In the genomic region with DNA sequence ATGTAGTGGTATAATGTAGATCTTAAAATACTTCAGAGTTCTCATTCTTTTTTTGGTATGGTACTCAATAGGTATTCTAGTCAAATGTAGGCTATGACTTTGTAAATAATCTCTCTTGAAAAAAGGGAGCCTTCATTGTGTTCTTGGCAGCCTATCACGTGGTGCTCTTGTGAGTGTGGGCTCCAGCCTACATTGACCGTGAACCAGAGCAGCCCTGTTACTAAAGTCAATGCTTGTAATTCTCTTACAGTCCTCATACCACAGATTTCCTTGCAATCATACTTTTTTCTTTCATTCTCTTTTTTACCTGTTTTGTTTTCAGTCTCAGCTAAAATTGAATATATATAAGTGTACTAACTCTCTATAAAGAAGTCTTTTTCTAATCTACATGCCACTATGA, we compare ENCODE assay signal across 8 cellular contexts. TPM values are rescaled to one million over a fixed set of nuclear protein-coding genes. Genes with fewer than 3 reads are reported as not detected.
DNase-seq lines count a peak whose midpoint lies in the region; ATAC-seq and TF ChIP-seq lines count a peak whose summit lies in the region.

No MANE protein-coding gene starts in this region.

- no peaks in the 10 kb centered on the region for H3K27me3 ChIP-seq in left ventricle myocardium inferior (ENCODE audit: low read depth)

- H3K36me3 Mint-ChIP-seq in natural killer cell (no peaks in the 10 kb centered on the region), nephron progenitor cell (ENCODE audit: low read depth) (peaks cover 36% of the 10 kb centered on the region)
- H3K36me3 Mint-ChIP-seq in natural killer cell treated with Interleukin-12 subunit alpha and Interleukin-12 subunit beta and Interleukin-15 and Interleukin-18, amount 100 ng/mL, for 72 hours = no peaks in the 10 kb centered on the region

- H3K27ac ChIP-seq in OCI-LY7 (ENCODE audit: low read depth, low read length, poor library complexity, severe bottlenecking) = peak overlapping the region; percentile 1
- peak overlapping the region; percentile 46 for H3K27ac ChIP-seq in left ventricle myocardium inferior (replicated peaks)

- H3K4me1 ChIP-seq in OCI-LY7 (ENCODE audit: insufficient read depth, low read length, poor library complexity, severe bottlenecking) = peaks cover 48% of the 10 kb centered on the region
- H3K4me1 ChIP-seq in left ventricle myocardium inferior = peaks cover 78% of the 10 kb centered on the region

- intact Hi-C loops in natural killer cell (cut with micrococcal nuclease) (no loop called here), OCI-LY7 (cut with micrococcal nuclease; ENCODE audit: unreplicated experiment) (no loop called here), left ventricle myocardium inferior (cut with micrococcal nuclease) (no loop called here)

- no peaks in the 10 kb centered on the region for H3K9me2 ChIP-seq in OCI-LY7 (ENCODE audit: insufficient read depth, low read length)

- DNase-seq in natural killer cell = no peak
- DNase-seq in natural killer cell treated with Interleukin-12 subunit alpha and Interleukin-12 subunit beta and Interleukin-15 and Interleukin-18, amount 100 ng/mL, for 72 hours (ENCODE audit: low spot score) = no peak
- peak; percentile 38 for DNase-seq in OCI-LY7 (ENCODE audit: low spot score)
- no peak for DNase-seq in left ventricle myocardium inferior
- DNase-seq in stimulated activated CD4-positive, alpha-beta T cell treated with anti-CD3 and anti-CD28 coated beads, Interleukin-1b, Interleukin-23, amount 100 ng/mL, for 48 hours = no peak
- no peak for DNase-seq in DMS114 treated with DMSO at 0.1 percent for 48 hours (lab: John Stamatoyannopoulos, UW; ENCODE audit: unreplicated experiment)
- no peak for DNase-seq in hepatic stellate cell (ENCODE audit: low spot score)
- no peak for DNase-seq in nephron progenitor cell

- no peak overlapping the region for H2AFZ ChIP-seq in OCI-LY7 (ENCODE audit: low read length)

- peaks cover 30% of the 10 kb centered on the region for H3K36me3 ChIP-seq in OCI-LY7 (ENCODE audit: insufficient read depth, low read length)
- no peaks in the 10 kb centered on the region for H3K36me3 ChIP-seq in left ventricle myocardium inferior

- H3K79me2 ChIP-seq in OCI-LY7 (ENCODE audit: insufficient read depth, low read depth, low read length) = peaks cover 97% of the 10 kb centered on the region

- H3K4me3 ChIP-seq in OCI-LY7 (ENCODE audit: low read depth, low read length, poor library complexity, severe bottlenecking) (no peak overlapping the region), left ventricle myocardium inferior (peak overlapping the region; percentile 2)

- H3K27ac Mint-ChIP-seq in natural killer cell = peak overlapping the region; percentile 47 to 64
- peak overlapping the region in 1 of 2 donors; percentile 31 for H3K27ac Mint-ChIP-seq in natural killer cell treated with Interleukin-12 subunit alpha and Interleukin-12 subunit beta and Interleukin-15 and Interleukin-18, amount 100 ng/mL, for 72 hours
- no peak overlapping the region for H3K27ac Mint-ChIP-seq in nephron progenitor cell

- no TSS peak for BruUV-seq in OCI-LY7 (replicated peaks; lab: Mats Ljungman, UMichigan)

- CTCF ChIA-PET in OCI-LY7 (lab: Charles Lee; ENCODE audit: unreplicated experiment) = no interaction called here

- H3K27me3 Mint-ChIP-seq in natural killer cell (ENCODE audit: low read depth in 2 of 2) = no peaks in the 10 kb centered on the region
- no peaks in the 10 kb centered on the region for H3K27me3 Mint-ChIP-seq in natural killer cell treated with Interleukin-12 subunit alpha and Interleukin-12 subunit beta and Interleukin-15 and Interleukin-18, amount 100 ng/mL, for 72 hours
- no peaks in the 10 kb centered on the region for H3K27me3 Mint-ChIP-seq in nephron progenitor cell (ENCODE audit: low read depth, poor library complexity)

- H3K9me3 Mint-ChIP-seq in natural killer cell = peaks cover 2% of the 10 kb centered on the region in 2 donors
- peaks cover 2% of the 10 kb centered on the region for H3K9me3 Mint-ChIP-seq in natural killer cell treated with Interleukin-12 subunit alpha and Interleukin-12 subunit beta and Interleukin-15 and Interleukin-18, amount 100 ng/mL, for 72 hours
- H3K9me3 Mint-ChIP-seq in nephron progenitor cell = no peaks in the 10 kb centered on the region

- ATAC-seq in natural killer cell = peak in 1 of 3 donors; percentile 42
- no peak for ATAC-seq in natural killer cell treated with Interleukin-12 subunit alpha and Interleukin-12 subunit beta and Interleukin-15 and Interleukin-18, amount 100 ng/mL, for 72 hours

- POLR2A ChIA-PET in OCI-LY7 (lab: Charles Lee) = interaction anchor here (0.7 to 1.7 kb wide), 5 partner anchors 12 to 156 kb away, joined by 3 to 4 read pairs (median 3); no protein-coding TSS in a partner anchor

- peak overlapping the region; percentile 56 for H3K4me2 ChIP-seq in OCI-LY7 (ENCODE audit: low read length)

- TF ChIP-seq CTCF in natural killer cell (IDR thresholded peaks at IDR 0.05) = no peak
- TF ChIP-seq CTCF in OCI-LY7 (conservative IDR thresholded peaks at IDR 0.05; ENCODE audit: low read length) = no peak
- no peak for TF ChIP-seq CTCF in left ventricle myocardium inferior (IDR thresholded peaks at IDR 0.05; ENCODE audit: borderline replicate concordance)
- no peak for TF ChIP-seq CTCF in nephron progenitor cell (IDR thresholded peaks at IDR 0.05)

- peaks cover 91 to 93% of the 10 kb centered on the region in 2 donors for H3K4me1 Mint-ChIP-seq in natural killer cell
- peaks cover 64 to 80% of the 10 kb centered on the region in 2 donors for H3K4me1 Mint-ChIP-seq in natural killer cell treated with Interleukin-12 subunit alpha and Interleukin-12 subunit beta and Interleukin-15 and Interleukin-18, amount 100 ng/mL, for 72 hours (ENCODE audit: low read depth in 2 of 2)
- H3K4me1 Mint-ChIP-seq in nephron progenitor cell = peaks cover 40% of the 10 kb centered on the region

- H3K9me3 ChIP-seq in OCI-LY7 (ENCODE audit: low read length) = peaks cover 13% of the 10 kb centered on the region; the same call in 1 of the 2 replicates
- peaks cover 4% of the 10 kb centered on the region for H3K9me3 ChIP-seq in left ventricle myocardium inferior (replicated peaks)

- H3K4me3 Mint-ChIP-seq in natural killer cell = peak overlapping the region; percentile 51
- H3K4me3 Mint-ChIP-seq in natural killer cell treated with Interleukin-12 subunit alpha and Interleukin-12 subunit beta and Interleukin-15 and Interleukin-18, amount 100 ng/mL, for 72 hours = no peak overlapping the region
- H3K4me3 Mint-ChIP-seq in nephron progenitor cell = no peak overlapping the region

- H4K20me1 ChIP-seq in OCI-LY7 (ENCODE audit: insufficient read depth, low read length) = peaks cover 12% of the 10 kb centered on the region; the same call in 1 of the 2 replicates

RNA-seq across cellular contexts. Expression of gene ARID1B, which starts 31.1 kb away (rescaled TPM):
- 100 to 1,000 TPM; 180 to 201 (median 189) TPM for total RNA-seq in natural killer cell
- 100 to 1,000 TPM in 1 of 2 donors, 10 to 100 TPM in 1; 92.3 to 129 TPM for total RNA-seq in natural killer cell treated with Interleukin-12 subunit alpha and Interleukin-12 subunit beta and Interleukin-15 and Interleukin-18, amount 100 ng/mL, for 72 hours
- 71.8 and 90.1 TPM in 2 replicates for total RNA-seq in OCI-LY7 (2014; rRNA removed; shearing (Covaris generic))
- total RNA-seq in OCI-LY7 (2022) = 164 and 170 TPM in 2 replicates
- 43.4 TPM for total RNA-seq in left ventricle myocardium inferior
